In the genomic region with DNA sequence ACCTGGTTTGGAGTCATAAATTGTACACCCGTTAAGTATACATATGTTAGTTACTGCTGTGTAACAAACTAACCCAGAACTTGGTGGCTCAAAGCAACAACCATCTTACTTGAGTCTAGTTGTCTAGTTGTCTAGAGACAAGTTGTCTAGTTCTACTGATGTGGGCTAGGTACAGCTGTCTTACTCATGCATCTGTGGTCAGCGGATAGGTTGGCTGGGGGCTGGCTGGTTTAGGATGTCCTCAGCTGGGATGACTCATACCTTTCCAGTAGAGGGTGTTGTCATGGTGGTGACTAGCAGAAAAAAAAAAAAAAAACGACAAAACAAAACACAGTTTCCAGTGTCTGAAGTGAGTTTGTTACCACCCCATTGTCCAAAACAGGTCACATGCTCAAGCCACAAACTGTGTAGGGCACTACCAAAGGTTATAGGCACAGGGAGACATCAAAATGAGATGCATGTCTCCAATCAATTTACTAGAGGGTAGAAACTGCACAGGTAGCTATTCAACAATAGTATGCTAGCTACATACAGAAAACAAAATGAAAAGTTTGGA, we compare ENCODE assay signal across 1 cellular context.
A peak's percentile ranks its signal among the peaks of the same experiment; 100 is the strongest.
TF ChIP-seq lines count a peak whose summit lies in the region.

No MANE protein-coding gene starts in this region.

TF ChIP-seq in HepG2, 621 proteins besides CTCF, POLR2A, EP300 and RAD21 (continued from another document):
- TF ChIP-seq ZNF281 (CRISPR knock-in tag; IDR thresholded peaks at IDR 0.05; ENCODE audit: borderline replicate concordance) (no peak), TP53 (CRISPR knock-in tag; conservative IDR thresholded peaks at IDR 0.05) (no peak), KLF12 (CRISPR knock-in tag; IDR thresholded peaks at IDR 0.05; ENCODE audit: borderline replicate concordance) (no peak), CREB1 (IDR thresholded peaks at IDR 0.05) (0 out of 2 replicates have a peak, but pooled peaks have one; percentile 7), CREB1 (CRISPR knock-in tag; IDR thresholded peaks at IDR 0.05) (no peak), ZNF430 (CRISPR knock-in tag; IDR thresholded peaks at IDR 0.05) (no peak), KDM6A (CRISPR knock-in tag; IDR thresholded peaks at IDR 0.05; ENCODE audit: low read depth) (no peak), FOSL2 (CRISPR knock-in tag; IDR thresholded peaks at IDR 0.05) (peak; percentile 42; the same call in 1 of the 2 replicates)
TF ChIP-seq in HepG2: peak in this region for 2.
